In the genomic region with DNA sequence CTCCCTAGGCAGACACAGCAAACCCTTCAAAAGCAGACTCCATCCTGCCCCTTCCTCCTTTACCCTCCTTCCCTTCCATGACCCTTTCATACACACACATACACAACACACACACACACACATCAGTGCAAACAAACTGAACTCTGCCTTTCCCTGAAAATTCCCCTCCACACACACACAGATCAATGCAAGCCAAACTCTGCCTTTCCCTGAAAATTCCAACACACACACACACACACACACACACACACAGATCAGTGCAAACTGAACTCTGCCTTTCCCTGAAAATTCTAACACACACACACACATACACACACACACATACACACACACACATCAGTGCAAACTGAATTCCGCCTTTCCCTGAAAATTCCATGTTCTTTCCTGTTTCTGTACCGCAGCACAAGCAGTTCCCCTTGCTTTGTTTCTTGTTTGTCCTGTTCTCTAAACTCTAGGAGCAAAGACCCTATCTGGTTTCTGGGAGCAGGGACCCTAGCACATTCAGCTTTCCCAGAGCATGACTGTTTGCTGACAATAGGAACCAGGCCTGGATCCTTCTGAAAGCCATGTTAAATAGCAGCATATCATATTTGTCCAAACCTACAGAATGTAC, we compare ENCODE assay signal across 27 cellular contexts.
DNase-seq lines count a peak whose midpoint lies in the region; ATAC-seq, FAIRE-seq and TF ChIP-seq lines count a peak whose summit lies in the region.
"Had no signal": no experiment of that assay in that cellular context is flagged by ENCODE, and none has a peak within 500 bp of the region (broad histone marks: within the 10 kb centered on the region; RNA-seq: fewer than 3 reads in every experiment).

No MANE protein-coding gene starts in this region.

- TF ChIP-seq CTCF in A673 (conservative IDR thresholded peaks at IDR 0.05; ENCODE audit: low read depth, low read length) (no peak), Panc1 (IDR thresholded peaks at IDR 0.05) (no peak), endothelial cell of umbilical vein (IDR thresholded peaks at IDR 0.05; ENCODE audit: extremely low read depth in 1 of 2, insufficient read depth in 1 of 2, low read depth in 1 of 2, low read length in 2 of 2) (no peak), mesothelial cell of epicardium (IDR thresholded peaks at IDR 0.05; ENCODE audit: unreplicated experiment) (no peak)

- CTCF ChIA-PET in A673 (lab: Charles Lee) (no interaction called here), Panc1 (lab: Charles Lee) (interaction anchor here (0.7 kb wide), 1 partner anchor 1195 kb away, joined by 3 read pairs; no protein-coding TSS in a partner anchor), endothelial cell of umbilical vein (lab: Charles Lee) (interaction anchor here (2.8 kb wide), 1 partner anchor 56 kb away, joined by 9 read pairs; no protein-coding TSS in a partner anchor)
- CTCF ChIA-PET in CD4-positive, alpha-beta memory T cell (lab: Charles Lee; ENCODE audit: partially characterized antibody): no interaction called here

- H3K27me3 Mint-ChIP-seq in mesothelial cell of epicardium (ENCODE audit: low read depth): no peaks in the 10 kb centered on the region
- peaks cover 0 to 5% of the 10 kb centered on the region in 2 donors for H3K27me3 Mint-ChIP-seq in CD4-positive, alpha-beta memory T cell
- H3K27me3 Mint-ChIP-seq: CD4-positive, CD25-positive, alpha-beta regulatory T cell had no signal

- H3K9me3 Mint-ChIP-seq in mesothelial cell of epicardium: no peaks in the 10 kb centered on the region
- no peaks in the 10 kb centered on the region for H3K9me3 Mint-ChIP-seq in CD4-positive, alpha-beta memory T cell
- H3K9me3 Mint-ChIP-seq: CD4-positive, CD25-positive, alpha-beta regulatory T cell; naive thymus-derived CD8-positive, alpha-beta T cell had no signal

- DNase-seq in A673 (ENCODE audit: low spot score) (no peak), Panc1 (ENCODE audit: low read depth, low spot score) (no peak), endothelial cell of umbilical vein (ENCODE audit: low read depth, low spot score) (peak; percentile 44), mesothelial cell of epicardium (ENCODE audit: low spot score in 2 of 2, unreplicated experiment in 2 of 2) (no peak), KBM-7 (no peak)
- no peak for DNase-seq in activated naive CD4-positive, alpha-beta T cell treated with Interleukin-2 at 50 U/mL for 16 hours
- no peak for DNase-seq in CD4-positive, alpha-beta memory T cell
- DNase-seq: activated CD8-positive, alpha-beta T cell treated with anti-CD3 and anti-CD28 coated beads, Interleukin-2, amount 10 ng/mL, durations not matched to agents 7 days and 5 days; activated naive CD4-positive, alpha-beta T cell treated with anti-CD3 and anti-CD28 coated beads, Interleukin-2, amount 50 U/mL, for 16 hours; amygdala; CD4-positive, CD25-positive, alpha-beta regulatory T cell; effector memory CD4-positive, alpha-beta T cell; GOT3; heart left ventricle; naive thymus-derived CD8-positive, alpha-beta T cell; NCI-H1092; NCI-H1694; SHP77; small intestine; stimulated activated naive CD4-positive, alpha-beta T cell; T-helper 17 cell had no signal

- H3K9me1 ChIP-seq in endothelial cell of umbilical vein (replicated peaks; ENCODE audit: control insufficient read depth, extremely low read depth, insufficient read depth, low read length): no peaks in the 10 kb centered on the region

- intact Hi-C loops in A673 (cut with micrococcal nuclease; ENCODE audit: unreplicated experiment) (no loop called here), Panc1 (cut with micrococcal nuclease; ENCODE audit: unreplicated experiment) (no loop called here), endothelial cell of umbilical vein (cut with micrococcal nuclease) (no loop called here)
- intact Hi-C loops in CD4-positive, alpha-beta memory T cell (cut with micrococcal nuclease): no loop called here

- no peak overlapping the region for H3K9ac ChIP-seq in endothelial cell of umbilical vein (replicated peaks; ENCODE audit: extremely low read depth, insufficient read depth, low read length)

- H3K4me3 ChIP-seq in A673 (ENCODE audit: low read depth, low read length, poor library complexity, severe bottlenecking) (no peak overlapping the region), Panc1 (ENCODE audit: low read depth in 2 of 2, low read length in 2 of 2) (no peak overlapping the region), endothelial cell of umbilical vein (replicated peaks in 1 of 3; ENCODE audit: insufficient read depth in 1 of 3, low read depth in 1 of 3, low read length in 3 of 3) (no peak overlapping the region)
- no peak overlapping the region for H3K4me3 ChIP-seq in CD4-positive, alpha-beta memory T cell (ENCODE audit: low read length in 2 of 2)
- H3K4me3 ChIP-seq: heart left ventricle, pancreas, suprapubic skin had no signal

- peaks cover 79% of the 10 kb centered on the region for H3K79me2 ChIP-seq in endothelial cell of umbilical vein (ENCODE audit: control insufficient read depth, insufficient read depth, low read length)

- in situ Hi-C loops in Panc1 (cut with HindIII; ENCODE audit: low pct_unique_long_range_greater_than_20kb, low sequenced_read_pairs) (no loop called here), KBM-7 (cut with MboI; ENCODE audit: low pct_unique_long_range_greater_than_20kb, low sequenced_read_pairs) (no loop called here)

- no peak for TF ChIP-seq POLR2A in endothelial cell of umbilical vein (IDR thresholded peaks at IDR 0.05; ENCODE audit: low read depth, low read length)

- ATAC-seq in Panc1 (no peak), HG02885 (IDR thresholded peaks at IDR 0.05; ENCODE audit: poor library complexity, unreplicated experiment) (no peak)
- ATAC-seq: activated CD8-positive, alpha-beta T cell treated with anti-CD3 and anti-CD28 coated beads, Interleukin-2, amount 10 ng/mL, durations not matched to agents 7 days and 5 days; esophagus mucosa; heart left ventricle; naive thymus-derived CD8-positive, alpha-beta T cell; T-helper 17 cell had no signal

- peak; percentile 43 for FAIRE-seq in endothelial cell of umbilical vein (lab: Jason Lieb, UNC)
- FAIRE-seq: A204.1, colon, pancreas, small intestine had no signal

- peaks cover 9% of the 10 kb centered on the region for H3K36me3 Mint-ChIP-seq in mesothelial cell of epicardium
- no peaks in the 10 kb centered on the region for H3K36me3 Mint-ChIP-seq in CD4-positive, alpha-beta memory T cell
- H3K36me3 Mint-ChIP-seq: CD4-positive, CD25-positive, alpha-beta regulatory T cell; naive thymus-derived CD8-positive, alpha-beta T cell had no signal

- BruUV-seq in A673 (replicated peaks; lab: Mats Ljungman, UMichigan) (no TSS peak), Panc1 (replicated peaks; lab: Mats Ljungman, UMichigan) (no TSS peak), endothelial cell of umbilical vein (replicated peaks; lab: Mats Ljungman, UMichigan) (no TSS peak)

- dilution Hi-C loops in endothelial cell of umbilical vein (cut with MboI; ENCODE audit: extremely low pct_ligation_motif_present, low sequenced_read_pairs): no loop called here

- H4K20me1 ChIP-seq in endothelial cell of umbilical vein (replicated peaks; ENCODE audit: control insufficient read depth, extremely low read depth, insufficient read depth, low read length): no peaks in the 10 kb centered on the region

- no peaks in the 10 kb centered on the region for H3K9me3 ChIP-seq in A673 (ENCODE audit: low read depth, low read length, poor library complexity, severe bottlenecking)
- H3K9me3 ChIP-seq in Panc1 (ENCODE audit: control insufficient read depth, insufficient read depth, low read depth, low read length): no peaks in the 10 kb centered on the region
- no peaks in the 10 kb centered on the region for H3K9me3 ChIP-seq in endothelial cell of umbilical vein (replicated peaks; ENCODE audit: control insufficient read depth, insufficient read depth, low read length)
- no peaks in the 10 kb centered on the region for H3K9me3 ChIP-seq in CD4-positive, alpha-beta memory T cell (ENCODE audit: control insufficient read depth in 1 of 2, low read length in 2 of 2)
- H3K9me3 ChIP-seq: heart left ventricle, pancreas, suprapubic skin had no signal

- no peak overlapping the region for H3K4me3 Mint-ChIP-seq in mesothelial cell of epicardium
- no peak overlapping the region for H3K4me3 Mint-ChIP-seq in CD4-positive, alpha-beta memory T cell
- H3K4me3 Mint-ChIP-seq: activated CD8-positive, alpha-beta T cell treated with anti-CD3 and anti-CD28 coated beads, Interleukin-2, amount 10 ng/mL, durations not matched to agents 7 days and 5 days; CD4-positive, CD25-positive, alpha-beta regulatory T cell; naive thymus-derived CD8-positive, alpha-beta T cell; T-helper 17 cell had no signal

- H3K27me3 ChIP-seq in A673 (replicated peaks; ENCODE audit: insufficient read depth, low read depth, low read length, poor library complexity): no peaks in the 10 kb centered on the region
- no peaks in the 10 kb centered on the region for H3K27me3 ChIP-seq in Panc1 (ENCODE audit: control insufficient read depth, insufficient read depth, low read length)
- no peaks in the 10 kb centered on the region for H3K27me3 ChIP-seq in endothelial cell of umbilical vein (ENCODE audit: control insufficient read depth in 2 of 2, insufficient read depth in 2 of 2, low read length in 2 of 2)
- H3K27me3 ChIP-seq in CD4-positive, alpha-beta memory T cell (ENCODE audit: insufficient read depth, low read length): no peaks in the 10 kb centered on the region
- H3K27me3 ChIP-seq: heart left ventricle, pancreas, suprapubic skin had no signal

- H3K4me1 Mint-ChIP-seq in mesothelial cell of epicardium: peaks cover 61% of the 10 kb centered on the region
- H3K4me1 Mint-ChIP-seq in CD4-positive, alpha-beta memory T cell: no peaks in the 10 kb centered on the region
- H3K4me1 Mint-ChIP-seq: CD4-positive, CD25-positive, alpha-beta regulatory T cell; naive thymus-derived CD8-positive, alpha-beta T cell had no signal

- peak overlapping the region; percentile 61 for H3K27ac Mint-ChIP-seq in mesothelial cell of epicardium
- no peak overlapping the region for H3K27ac Mint-ChIP-seq in CD4-positive, alpha-beta memory T cell
- H3K27ac Mint-ChIP-seq: activated CD8-positive, alpha-beta T cell treated with anti-CD3 and anti-CD28 coated beads, Interleukin-2, amount 10 ng/mL, durations not matched to agents 7 days and 5 days; CD4-positive, CD25-positive, alpha-beta regulatory T cell; naive thymus-derived CD8-positive, alpha-beta T cell; T-helper 17 cell had no signal

- no peaks in the 10 kb centered on the region for H3K36me3 ChIP-seq in A673 (ENCODE audit: insufficient read depth, low read length, poor library complexity, severe bottlenecking)
- H3K36me3 ChIP-seq in Panc1 (ENCODE audit: control insufficient read depth, insufficient read depth, low read length): no peaks in the 10 kb centered on the region; the same call in 1 of the 2 replicates
- H3K36me3 ChIP-seq in endothelial cell of umbilical vein (ENCODE audit: control insufficient read depth in 2 of 2, extremely low read depth in 1 of 2, insufficient read depth in 2 of 2, low read length in 2 of 2): peaks cover 0 to 2% of the 10 kb centered on the region in 2 experiments
- no peaks in the 10 kb centered on the region for H3K36me3 ChIP-seq in CD4-positive, alpha-beta memory T cell (ENCODE audit: insufficient read depth, low read length)
- H3K36me3 ChIP-seq: pancreas, suprapubic skin had no signal

- H3K4me2 ChIP-seq in endothelial cell of umbilical vein (ENCODE audit: insufficient read depth, low read length): no peak overlapping the region

- H3K27ac ChIP-seq in A673 (ENCODE audit: low read depth, low read length, poor library complexity, severe bottlenecking) (peak overlapping the region; percentile 40), Panc1 (ENCODE audit: low read length) (peak overlapping the region; percentile 76), endothelial cell of umbilical vein (ENCODE audit: insufficient read depth, low read depth, low read length) (no peak overlapping the region)
- no peak overlapping the region for H3K27ac ChIP-seq in CD4-positive, alpha-beta memory T cell (ENCODE audit: low read depth, low read length)
- H3K27ac ChIP-seq: heart left ventricle, pancreas, suprapubic skin had no signal

- no peak overlapping the region for H2AFZ ChIP-seq in endothelial cell of umbilical vein (ENCODE audit: low read depth, low read length)

- POLR2A ChIA-PET in A673 (lab: Charles Lee; ENCODE audit: low non-redundant PET): no interaction called here
- POLR2A ChIA-PET in Panc1 (lab: Charles Lee): no interaction called here
- POLR2A ChIA-PET in endothelial cell of umbilical vein (lab: Charles Lee): no interaction called here
- POLR2A ChIA-PET in CD4-positive, alpha-beta memory T cell (lab: Charles Lee; ENCODE audit: partially characterized antibody): no interaction called here

- H3K4me1 ChIP-seq in A673 (ENCODE audit: insufficient read depth, low read length, poor library complexity, severe bottlenecking) (peaks cover 58% of the 10 kb centered on the region), Panc1 (ENCODE audit: control insufficient read depth, insufficient read depth, low read length) (peaks cover 64% of the 10 kb centered on the region), endothelial cell of umbilical vein (ENCODE audit: control insufficient read depth, extremely low read depth, insufficient read depth, low read length) (peaks cover 35% of the 10 kb centered on the region)
- H3K4me1 ChIP-seq in CD4-positive, alpha-beta memory T cell (ENCODE audit: insufficient read depth, low read length): no peaks in the 10 kb centered on the region

Comparison
In these comparisons a context has a peak if more than half of its experiments do, and no peak if none do; other contexts are left out.
1. H3K27ac ChIP-seq: peak in A673 (single experiment) and Panc1 (single experiment); none in endothelial cell of umbilical vein (single experiment) and CD4-positive, alpha-beta memory T cell (single experiment).
2. CTCF ChIA-PET loops: an anchor here in Panc1 (0.7 kb wide) and endothelial cell of umbilical vein (2.8 kb wide); none called in A673 and CD4-positive, alpha-beta memory T cell.